ENCODE assay signal across 13 cellular contexts in the genomic region with DNA sequence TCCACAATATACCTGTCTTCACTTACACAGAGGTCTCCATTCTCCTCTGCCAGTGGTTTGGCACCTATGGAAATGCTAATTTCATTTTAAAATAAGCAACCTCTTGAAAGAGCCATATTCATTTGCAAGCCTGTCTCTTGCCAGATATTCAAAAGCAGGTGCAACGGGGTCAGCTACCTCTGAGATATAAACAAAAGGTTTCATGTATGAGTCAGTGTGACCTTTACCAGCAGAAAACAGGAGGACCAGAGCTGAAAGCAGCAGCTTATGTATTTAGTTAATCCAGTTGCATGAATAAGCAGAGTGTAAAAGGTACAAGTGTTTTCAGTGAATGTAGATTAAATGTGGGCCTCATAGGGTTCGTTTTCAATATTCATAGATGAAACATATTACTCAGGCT. TPM values are rescaled to one million over a fixed set of nuclear protein-coding genes. Genes with fewer than 3 reads are reported as not detected.
DNase-seq lines count a peak whose midpoint lies in the region; ATAC-seq and TF ChIP-seq lines count a peak whose summit lies in the region.
"Had no signal": no experiment of that assay in that cellular context is flagged by ENCODE, and none has a peak within 500 bp of the region (broad histone marks: within the 10 kb centered on the region; RNA-seq: fewer than 3 reads in every experiment).

No MANE protein-coding gene starts in this region.

- H3K4me1 Mint-ChIP-seq in WTC11, result peaks cover 23% of the 10 kb centered on the region

- CTCF ChIA-PET in WTC11 (lab: Charles Lee), result no interaction called here

- POLR2A ChIA-PET in WTC11 (lab: Charles Lee), result no interaction called here

- no peak overlapping the region; the same call in 1 of the 2 replicates for H3K27ac Mint-ChIP-seq in WTC11
- H3K27ac Mint-ChIP-seq: memory B cell had no signal

- no peaks in the 10 kb centered on the region for H3K9me3 Mint-ChIP-seq in WTC11
- H3K9me3 Mint-ChIP-seq: memory B cell had no signal

- no peak overlapping the region; the same call in 1 of the 2 replicates for H3K4me3 Mint-ChIP-seq in WTC11
- H3K4me3 Mint-ChIP-seq: memory B cell had no signal

- H3K36me3 Mint-ChIP-seq in WTC11, result no peaks in the 10 kb centered on the region
- H3K36me3 Mint-ChIP-seq: memory B cell had no signal

- H3K27me3 Mint-ChIP-seq in WTC11 (ENCODE audit: low read depth), result no peaks in the 10 kb centered on the region
- H3K27me3 Mint-ChIP-seq: memory B cell had no signal

- DNase-seq in NCI-H1436 treated with DMSO at 0.1 percent for 48 hours (lab: John Stamatoyannopoulos, UW), result peak; percentile 5
- no peak for DNase-seq in NCI-H1436 (lab: John Stamatoyannopoulos, UW)
- peak; percentile 50 for DNase-seq in LoVo (ENCODE audit: low spot score)
- no peak for DNase-seq in WTC11 (ENCODE audit: low spot score)
- DNase-seq in non-pigmented ciliary epithelial cell (ENCODE audit: low read depth), result peak; percentile 15
- DNase-seq in SIG-M5 treated with dmso at 0.1 percent for 504 hours (lab: John Stamatoyannopoulos, UW; ENCODE audit: unreplicated experiment), result no peak
- no peak for DNase-seq in pons (ENCODE audit: low spot score)
- no peak for DNase-seq in stimulated activated CD4-positive, alpha-beta T cell treated with anti-CD3 and anti-CD28 coated beads, Interleukin-4, amount 100 ng/mL, for 4 hours
- DNase-seq: activated T-cell treated with anti-CD3 and anti-CD28 coated beads for 4 hours, brain microvascular endothelial cell, DND-41, sigmoid colon had no signal

- no peak for TF ChIP-seq CTCF in WTC11 (IDR thresholded peaks at IDR 0.05)

- peak; percentile 39; the same call in 1 of the 2 replicates for ATAC-seq in WTC11

TF ChIP-seq in WTC11, 78 proteins besides CTCF, POLR2A, EP300 and RAD21:
- no peak for TF ChIP-seq MYBL2 (CRISPR knock-in tag; IDR thresholded peaks at IDR 0.05)
- TF ChIP-seq PRRX2 (CRISPR knock-in tag; IDR thresholded peaks at IDR 0.05), result no peak
- TF ChIP-seq ZNF416 (CRISPR knock-in tag; IDR thresholded peaks at IDR 0.05), result no peak
- TF ChIP-seq ZNF138 (CRISPR knock-in tag; conservative IDR thresholded peaks at IDR 0.05), result no peak
- TF ChIP-seq SMAD4 (CRISPR knock-in tag; IDR thresholded peaks at IDR 0.05), result no peak
- TF ChIP-seq, protein P1, sequence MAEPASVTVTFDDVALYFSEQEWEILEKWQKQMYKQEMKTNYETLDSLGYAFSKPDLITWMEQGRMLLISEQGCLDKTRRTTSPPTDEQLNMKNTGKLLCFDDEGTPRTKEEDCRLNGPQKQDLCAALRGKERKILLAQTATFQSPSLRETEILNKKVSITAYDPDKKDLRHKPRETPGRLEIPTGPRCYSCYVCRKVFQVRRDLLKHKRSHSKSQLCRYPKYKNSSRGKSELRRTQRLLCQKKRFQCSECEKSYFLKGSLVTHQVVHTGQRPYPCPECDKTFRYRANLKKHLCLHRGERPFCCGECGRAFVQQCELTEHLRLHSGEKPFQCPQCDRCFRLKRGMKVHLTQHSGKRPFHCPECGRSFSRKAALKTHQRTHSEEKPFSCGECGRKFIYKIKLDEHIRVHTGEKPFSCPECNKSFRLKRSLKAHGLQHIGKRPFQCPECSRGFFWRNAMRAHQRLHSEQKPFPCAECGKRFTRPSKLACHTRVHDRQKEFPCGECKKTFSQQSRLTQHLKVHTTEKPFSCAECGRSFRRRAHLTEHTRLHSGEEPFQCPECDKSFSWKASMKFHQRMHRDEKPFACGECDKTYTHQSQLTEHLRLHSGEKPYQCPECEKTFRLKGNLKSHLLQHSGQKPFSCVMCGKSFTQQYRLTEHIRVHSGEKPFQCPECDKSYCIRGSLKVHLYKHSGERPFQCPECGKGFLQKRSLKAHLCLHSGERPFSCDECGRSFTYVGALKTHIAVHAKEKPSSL (CRISPR knock-in tag; conservative IDR thresholded peaks at IDR 0.05), result no peak
- no peak for TF ChIP-seq ZNF317 (CRISPR knock-in tag; IDR thresholded peaks at IDR 0.05; ENCODE audit: borderline replicate concordance, low read depth)
- TF ChIP-seq, protein P2, sequence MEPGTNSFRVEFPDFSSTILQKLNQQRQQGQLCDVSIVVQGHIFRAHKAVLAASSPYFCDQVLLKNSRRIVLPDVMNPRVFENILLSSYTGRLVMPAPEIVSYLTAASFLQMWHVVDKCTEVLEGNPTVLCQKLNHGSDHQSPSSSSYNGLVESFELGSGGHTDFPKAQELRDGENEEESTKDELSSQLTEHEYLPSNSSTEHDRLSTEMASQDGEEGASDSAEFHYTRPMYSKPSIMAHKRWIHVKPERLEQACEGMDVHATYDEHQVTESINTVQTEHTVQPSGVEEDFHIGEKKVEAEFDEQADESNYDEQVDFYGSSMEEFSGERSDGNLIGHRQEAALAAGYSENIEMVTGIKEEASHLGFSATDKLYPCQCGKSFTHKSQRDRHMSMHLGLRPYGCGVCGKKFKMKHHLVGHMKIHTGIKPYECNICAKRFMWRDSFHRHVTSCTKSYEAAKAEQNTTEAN (CRISPR knock-in tag; IDR thresholded peaks at IDR 0.05), result no peak
- no peak for TF ChIP-seq GTF2I (CRISPR knock-in tag; conservative IDR thresholded peaks at IDR 0.05)

RNA-seq across cellular contexts. Expression of a gene that starts 56.0 kb away (rescaled TPM):
- 3.2 to 4.4 TPM (median 4.2 TPM) in 3 replicates for total RNA-seq in WTC11 (2021)

Comparison
In these comparisons a context has a peak if more than half of its experiments do, and no peak if none do; other contexts are left out.
1. DNase-seq: peak in NCI-H1436 treated with DMSO at 0.1 percent for 48 hours (single experiment), LoVo (single experiment) and non-pigmented ciliary epithelial cell (single experiment); none in NCI-H1436 (single experiment), WTC11 (single experiment), SIG-M5 treated with dmso at 0.1 percent for 504 hours (single experiment), pons (single experiment) and stimulated activated CD4-positive, alpha-beta T cell treated with anti-CD3 and anti-CD28 coated beads, Interleukin-4, amount 100 ng/mL, for 4 hours (0 of 2).